9 cellular contexts compared by ENCODE assay signal in genomic region chr1:27152004-27152828, GRCh38. TPM values are rescaled to one million over a fixed set of nuclear protein-coding genes. Genes with fewer than 3 reads are reported as not detected.
DNase-seq lines count a peak whose midpoint lies in the region; ATAC-seq and TF ChIP-seq lines count a peak whose summit lies in the region.
"Had no signal": no experiment of that assay in that cellular context is flagged by ENCODE, and none has a peak within 500 bp of the region (broad histone marks: within the 10 kb centered on the region; RNA-seq: fewer than 3 reads in every experiment).

No MANE protein-coding gene starts in this region.

- no peak for TF ChIP-seq CTCF in breast epithelium (IDR thresholded peaks at IDR 0.05)

- peak overlapping the region; percentile 26 to 92 (median 81) for H3K4me3 ChIP-seq in breast epithelium
- peak overlapping the region; percentile 70 for H3K4me3 ChIP-seq in mucosa of stomach (ENCODE audit: low read length)

- peaks cover 2 to 34% of the 10 kb centered on the region in 2 donors for H3K4me1 ChIP-seq in breast epithelium
- peaks cover 45% of the 10 kb centered on the region for H3K4me1 ChIP-seq in mucosa of stomach (ENCODE audit: control insufficient read depth, insufficient read depth, low read length)

- DNase-seq in Right ventricle myocardium inferior (ENCODE audit: missing footprints) = peak; percentile 73
- no peak for DNase-seq in cardiac septum (ENCODE audit: low spot score)
- no peak for DNase-seq in breast epithelium (ENCODE audit: low spot score in 2 of 2)
- DNase-seq in amniotic stem cell (lab: John Stamatoyannopoulos, UW) = no peak
- DNase-seq in NCI-H146 (lab: John Stamatoyannopoulos, UW) = no peak
- no peak for DNase-seq in iPS-NIHi7 (ENCODE audit: extremely low spot score)
- DNase-seq: GDM1 had no signal

- intact Hi-C loops in Right ventricle myocardium inferior (cut with DNase I) = loop anchor here (2.0 to 5.0 kb wide), 2 partner anchors 19 to 85 kb away; no protein-coding TSS in a partner anchor
- intact Hi-C loops in cardiac septum (cut with DNase I) = loop anchor here (2.0 to 5.0 kb wide), 2 partner anchors 31 to 85 kb away; no protein-coding TSS in a partner anchor
- intact Hi-C loops in breast epithelium (cut with DNase I; ENCODE audit: low total_unique reads) = loop anchor here (5.0 kb wide), 1 partner anchor 35 kb away; no protein-coding TSS in a partner anchor

- peak overlapping the region; percentile 98 for H3K9ac ChIP-seq in mucosa of stomach (ENCODE audit: low read length)

- ATAC-seq in Right ventricle myocardium inferior (peak; percentile 66), HG03159 (IDR thresholded peaks at IDR 0.05; ENCODE audit: unreplicated experiment) (no peak)

- TF ChIP-seq POLR2A in breast epithelium (IDR thresholded peaks at IDR 0.05) = no peak

- no peaks in the 10 kb centered on the region for H3K27me3 ChIP-seq in breast epithelium
- no peaks in the 10 kb centered on the region for H3K27me3 ChIP-seq in mucosa of stomach (ENCODE audit: control insufficient read depth, insufficient read depth, low read length)

- peak overlapping the region; percentile 97 to 98 for H3K27ac ChIP-seq in breast epithelium

- H3K36me3 ChIP-seq in breast epithelium = no peaks in the 10 kb centered on the region
- no peaks in the 10 kb centered on the region for H3K36me3 ChIP-seq in mucosa of stomach (ENCODE audit: control insufficient read depth, insufficient read depth, low read length)

- H3K9me3 ChIP-seq in breast epithelium = no peaks in the 10 kb centered on the region
- no peaks in the 10 kb centered on the region for H3K9me3 ChIP-seq in mucosa of stomach (ENCODE audit: control insufficient read depth, low read length)

RNA-seq across cellular contexts. Expression of gene SLC9A1, which starts 2.7 kb away (rescaled TPM):
- total RNA-seq in Right ventricle myocardium inferior (20.2 TPM), cardiac septum (26.1 TPM), breast epithelium (10 to 100 TPM in 2 of 3 donors, 1 to 10 TPM in 1; 6.1 to 14.2 (median 13.8) TPM)
